ENCODE assay signal across 1 cellular context in genomic region chr6:31270788-31271640, GRCh38.
A peak's percentile ranks its signal among the peaks of the same experiment; 100 is the strongest.
TF ChIP-seq lines count a peak whose summit lies in the region.

No MANE protein-coding gene starts in this region.

TF ChIP-seq in GM12878, 131 proteins besides CTCF, POLR2A, EP300 and RAD21 (continued from another document):
- TF ChIP-seq ELK1 (IDR thresholded peaks at IDR 0.05; ENCODE audit: low read depth, low read length) (no peak), YY1 (IDR thresholded peaks at IDR 0.05; ENCODE audit: low read depth, low read length) (no peak), BHLHE40 (IDR thresholded peaks at IDR 0.05; ENCODE audit: borderline replicate concordance in 1 of 2, low read depth in 2 of 2, low read length in 1 of 2) (peak in 1 of 2 experiments; percentile 67; a peak in 2 of 4 replicates), ASH2L (IDR thresholded peaks at IDR 0.05; ENCODE audit: borderline replicate concordance, low read depth) (no peak), RAD51 (IDR thresholded peaks at IDR 0.05) (no peak)
